Comparison of ENCODE assay signal across 1 cellular context in genomic region chr3:149473991-149474819, GRCh38.
TF ChIP-seq lines count a peak whose summit lies in the region.

TSS of gene TM4SF4 (plus strand) at chr3:149474697. CDS start at chr3:149474878, 181 bp downstream.

TF ChIP-seq in H1, 55 proteins besides CTCF, POLR2A, EP300 and RAD21 (continued from another document):
- TF ChIP-seq ATF2 (IDR thresholded peaks at IDR 0.05; ENCODE audit: low read length), result no peak
- no peak for TF ChIP-seq CREB1 (IDR thresholded peaks at IDR 0.05)
- TF ChIP-seq ATF3 (IDR thresholded peaks at IDR 0.05; ENCODE audit: insufficient read depth, low read depth, low read length), result no peak
- no peak for TF ChIP-seq EZH2 (IDR thresholded peaks at IDR 0.05; ENCODE audit: low read depth, low read length, severe bottlenecking)
- TF ChIP-seq BCL11A (IDR thresholded peaks at IDR 0.05; ENCODE audit: low read depth in 2 of 2, low read length in 2 of 2), result no peak
- TF ChIP-seq ASH2L (IDR thresholded peaks at IDR 0.05; ENCODE audit: low read length), result no peak
- TF ChIP-seq YY1 (IDR thresholded peaks at IDR 0.05; ENCODE audit: low read depth, low read length), result no peak
- TF ChIP-seq KDM4A (IDR thresholded peaks at IDR 0.05; ENCODE audit: low read depth, low read length, severe bottlenecking), result no peak
- no peak for TF ChIP-seq SP2 (IDR thresholded peaks at IDR 0.05; ENCODE audit: low read length)
- no peak for TF ChIP-seq E2F6 (IDR thresholded peaks at IDR 0.05)
- TF ChIP-seq BRCA1 (IDR thresholded peaks at IDR 0.05; ENCODE audit: low read depth, low read length), result no peak
- no peak for TF ChIP-seq GABPA (IDR thresholded peaks at IDR 0.05; ENCODE audit: borderline replicate concordance, insufficient read depth, low read length)
- TF ChIP-seq USF2 (IDR thresholded peaks at IDR 0.05; ENCODE audit: low read length), result no peak
- no peak for TF ChIP-seq TAF1 (IDR thresholded peaks at IDR 0.05; ENCODE audit: low read depth, low read length)
